24 cellular contexts compared by ENCODE assay signal in genomic region chr4:154004028-154004427, GRCh38.
A peak's percentile ranks its signal among the peaks of the same experiment; 100 is the strongest.
DNase-seq lines count a peak whose midpoint lies in the region; TF ChIP-seq lines count a peak whose summit lies in the region.
"Had no signal": no experiment of that assay in that cellular context is flagged by ENCODE, and none has a peak within 500 bp of the region (broad histone marks: within the 10 kb centered on the region; RNA-seq: fewer than 3 reads in every experiment).

No MANE protein-coding gene starts in this region.

- H3K36me3 ChIP-seq in skeletal muscle satellite cell (ENCODE audit: insufficient read depth, low read length) = no peaks in the 10 kb centered on the region
- H3K36me3 ChIP-seq in smooth muscle cell (ENCODE audit: low read depth) = no peaks in the 10 kb centered on the region
- H3K36me3 ChIP-seq: HAP-1, left ventricle myocardium inferior, ovary had no signal

- H3K4me1 ChIP-seq in skeletal muscle satellite cell (ENCODE audit: control insufficient read depth, insufficient read depth, low read length) (peaks cover 13% of the 10 kb centered on the region), smooth muscle cell (ENCODE audit: low read depth) (no peaks in the 10 kb centered on the region)
- H3K4me1 ChIP-seq: HAP-1, left ventricle myocardium inferior had no signal

- 91% methylated on average over 5 of the region's 5 CpGs for WGBS in smooth muscle cell (ENCODE audit: low lambda C conversion rate)

- H3K4me2 ChIP-seq in skeletal muscle satellite cell (ENCODE audit: low read length) (no peak overlapping the region), smooth muscle cell (no peak overlapping the region)

- no peaks in the 10 kb centered on the region for H4K20me1 ChIP-seq in smooth muscle cell (ENCODE audit: low read depth)

- H3K27ac ChIP-seq in smooth muscle cell (ENCODE audit: low read depth) = no peak overlapping the region
- H3K27ac ChIP-seq: epithelial cell of prostate, left ventricle myocardium inferior, ovary had no signal

- H3F3A ChIP-seq in smooth muscle cell (ENCODE audit: low read depth) = no peaks in the 10 kb centered on the region

- H3K4me3 ChIP-seq in skeletal muscle satellite cell (ENCODE audit: low read length) (no peak overlapping the region), smooth muscle cell (no peak overlapping the region)
- H3K4me3 ChIP-seq: HAP-1, left ventricle myocardium inferior, ovary had no signal

- no peaks in the 10 kb centered on the region for H3K79me2 ChIP-seq in smooth muscle cell (ENCODE audit: low read depth)

- no peaks in the 10 kb centered on the region for H3K9me3 ChIP-seq in skeletal muscle satellite cell (replicated peaks; ENCODE audit: low read length)
- H3K9me3 ChIP-seq in smooth muscle cell (replicated peaks; ENCODE audit: low read depth) = no peaks in the 10 kb centered on the region
- H3K9me3 ChIP-seq: HAP-1, left ventricle myocardium inferior, ovary had no signal

- H3K9ac ChIP-seq in skeletal muscle satellite cell (ENCODE audit: low read depth, low read length) = peak overlapping the region; percentile 61
- H3K9ac ChIP-seq in smooth muscle cell (ENCODE audit: low read depth) = no peak overlapping the region

- DNase-seq in AG20443 (ENCODE audit: low spot score) (peak; percentile 29), astrocyte of the hippocampus (ENCODE audit: low read depth, low spot score) (peak; percentile 84), glomerular visceral epithelial cell (ENCODE audit: extremely low spot score) (peak; percentile 16), NCI-H1417 (lab: John Stamatoyannopoulos, UW) (no peak), smooth muscle cell (lab: John Stamatoyannopoulos, UW; ENCODE audit: unreplicated experiment) (no peak), MV-4-11 (lab: John Stamatoyannopoulos, UW) (no peak), T-helper 2 cell (no peak)
- DNase-seq: activated CD4-positive, alpha-beta memory T cell treated with anti-CD3 and anti-CD28 coated beads for 36 hours; activated naive CD4-positive, alpha-beta T cell treated with anti-CD3 and anti-CD28 coated beads for 36 hours; activated T-cell treated with anti-CD3 and anti-CD28 coated beads, Interleukin-2, amount 50 U/mL, for 24 hours; CD8-positive, alpha-beta memory T cell; DND-41; KBM-7; left ventricle myocardium inferior; NCI-H1048; NCI-H2029 treated with DMSO at 0.1 percent for 48 hours; NCI-H510A treated with DMSO at 0.1 percent for 48 hours; ovary; small intestine; stimulated activated CD8-positive, alpha-beta memory T cell treated with anti-CD3 and anti-CD28 coated beads, Interleukin-4, amount 100 ng/mL, for 48 hours; SW 1271 had no signal

- no peak for TF ChIP-seq CTCF in smooth muscle cell (IDR thresholded peaks at IDR 0.05; ENCODE audit: borderline replicate concordance, insufficient read depth, poor library complexity, severe bottlenecking)

- H2AFZ ChIP-seq in smooth muscle cell (ENCODE audit: low read depth) = no peak overlapping the region

- H3K27me3 ChIP-seq in skeletal muscle satellite cell (ENCODE audit: control insufficient read depth, insufficient read depth, low read length) (no peaks in the 10 kb centered on the region), smooth muscle cell (ENCODE audit: low read depth) (no peaks in the 10 kb centered on the region)
- H3K27me3 ChIP-seq: ovary had no signal

Comparison
In these comparisons a context has a peak if more than half of its experiments do, and no peak if none do; other contexts are left out.
1. DNase-seq: peak in AG20443 (single experiment), astrocyte of the hippocampus (single experiment) and glomerular visceral epithelial cell (single experiment); none in NCI-H1417 (0 of 3), smooth muscle cell (single experiment), MV-4-11 (single experiment) and T-helper 2 cell (0 of 5).